In the genomic region with DNA sequence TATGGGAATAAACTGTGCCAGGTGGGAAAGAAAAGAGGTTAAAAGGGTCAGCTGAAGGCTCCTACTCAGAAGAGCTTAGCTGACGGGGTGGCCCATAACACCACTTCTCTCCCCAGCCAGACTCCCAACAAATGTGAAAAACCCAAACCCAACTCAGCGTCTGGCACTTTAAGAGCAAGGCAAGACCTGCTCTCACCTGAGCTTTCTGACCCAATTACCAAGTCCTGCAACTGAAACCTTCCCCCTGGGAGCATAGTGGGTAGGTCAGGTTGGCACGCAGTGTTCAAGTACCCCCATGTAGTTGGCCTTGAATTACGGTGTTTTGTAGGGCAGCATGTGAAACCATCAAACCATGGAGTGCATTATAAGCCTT, we compare ENCODE assay signal across 12 cellular contexts. TPM values are rescaled to one million over a fixed set of nuclear protein-coding genes. Genes with fewer than 3 reads are reported as not detected.
"Had no signal": no experiment of that assay in that cellular context is flagged by ENCODE, and none has a peak within 500 bp of the region (broad histone marks: within the 10 kb centered on the region; RNA-seq: fewer than 3 reads in every experiment).

No MANE protein-coding gene starts in this region.

- H3K27ac ChIP-seq: transverse colon had no signal

- H3K4me3 Mint-ChIP-seq: activated naive CD8-positive, alpha-beta T cell; nephron; T-helper 2 cell treated with Interferon-gamma antibody and Interleukin-4, amounts not matched to agents 5 μg/mL and 100 μg/mL, for 36 hours had no signal

- DNase-seq: activated effector memory CD4-positive, alpha-beta T cell treated with anti-CD3 and anti-CD28 coated beads, Interleukin-2, amount 50 U/mL, for 16 hours; activated T-cell treated with anti-CD3 and anti-CD28 coated beads, Interleukin-2, amount 50 U/mL, for 1 hour; kidney glomerular epithelial cell; SIG-M5; SW 1271; transverse colon had no signal

- H3K36me3 Mint-ChIP-seq: activated naive CD8-positive, alpha-beta T cell had no signal

- H3K9me3 ChIP-seq: transverse colon had no signal

- H3K36me3 ChIP-seq: transverse colon had no signal

- H3K4me3 ChIP-seq: transverse colon had no signal

- H3K27ac Mint-ChIP-seq: activated naive CD8-positive, alpha-beta T cell; nephron had no signal

- H3K27me3 ChIP-seq: transverse colon had no signal

- ATAC-seq: activated CD4-positive, CD25-positive, alpha-beta regulatory T cell treated with anti-CD3 and anti-CD28 coated beads, Interleukin-2, amount 50 U/mL, for 24 hours had no signal

- H3K9me3 Mint-ChIP-seq: nephron; T-helper 2 cell treated with Interferon-gamma antibody and Interleukin-4, amounts not matched to agents 5 μg/mL and 100 μg/mL, for 36 hours had no signal

RNA-seq across cellular contexts. Expression of a gene that starts 46.9 kb away (rescaled TPM):
- total RNA-seq: lung microvascular endothelial cell, osteoblast had no signal
